In genomic region chr9:123597926-123598556, GRCh38 we compare ENCODE assay signal across 25 cellular contexts.
A peak's percentile ranks its signal among the peaks of the same experiment; 100 is the strongest.
DNase-seq lines count a peak whose midpoint lies in the region; ATAC-seq, FAIRE-seq and TF ChIP-seq lines count a peak whose summit lies in the region.
"Had no signal": no experiment of that assay in that cellular context is flagged by ENCODE, and none has a peak within 500 bp of the region (broad histone marks: within the 10 kb centered on the region; RNA-seq: fewer than 3 reads in every experiment).

No MANE protein-coding gene starts in this region.

- H3K9me1 ChIP-seq in K562 (ENCODE audit: control insufficient read depth, insufficient read depth, low read length) = no peaks in the 10 kb centered on the region

- H3K27ac Mint-ChIP-seq in Caco-2 (ENCODE audit: unreplicated experiment) (no peak overlapping the region), nephron progenitor cell (no peak overlapping the region)
- H3K27ac Mint-ChIP-seq: CD4-positive, alpha-beta memory T cell; GM23338; IgD-negative memory B cell had no signal

- CTCF ChIA-PET in Caco-2 (lab: Charles Lee) = no interaction called here
- CTCF ChIA-PET in K562 (lab: Yijun Ruan, JAX; ENCODE audit: low intra/inter-chr PET ratio) = no interaction called here

- no peak for TF ChIP-seq EP300 in K562 (IDR thresholded peaks at IDR 0.05; ENCODE audit: low read length)

- in situ Hi-C loops in K562 (cut with MboI) = no loop called here

- FAIRE-seq in K562 (lab: Jason Lieb, UNC) = no peak
- FAIRE-seq: G401.6, GM12892, GM18507 had no signal

- no peaks in the 10 kb centered on the region for H3K36me3 ChIP-seq in Caco-2 (ENCODE audit: control insufficient read depth, insufficient read depth, low read length)
- no peaks in the 10 kb centered on the region for H3K36me3 ChIP-seq in K562 (ENCODE audit: control insufficient read depth, insufficient read depth, low read length)

- no peak overlapping the region for H3K4me2 ChIP-seq in K562 (ENCODE audit: insufficient read depth, low read length)
- H3K4me2 ChIP-seq: BLaER1 treated with 17β-estradiol and CSF1 and Interleukin-3, amounts not matched to agents 10 nM and 100 nM; GM23338 had no signal

- peaks cover 11% of the 10 kb centered on the region for H3K4me1 Mint-ChIP-seq in Caco-2 (ENCODE audit: low read depth, unreplicated experiment)
- peaks cover 63% of the 10 kb centered on the region for H3K4me1 Mint-ChIP-seq in nephron progenitor cell
- H3K4me1 Mint-ChIP-seq: CD4-positive, alpha-beta memory T cell; IgD-negative memory B cell had no signal

- no peak overlapping the region for H2AFZ ChIP-seq in K562 (ENCODE audit: low read depth, low read length)
- H2AFZ ChIP-seq: GM23338 had no signal

- TF ChIP-seq POLR2A in K562 (conservative IDR thresholded peaks at IDR 0.05) = no peak

- H3K36me3 Mint-ChIP-seq in Caco-2 (ENCODE audit: insufficient read depth, unreplicated experiment) = peaks cover 20% of the 10 kb centered on the region
- peaks cover 5% of the 10 kb centered on the region for H3K36me3 Mint-ChIP-seq in nephron progenitor cell (ENCODE audit: low read depth)

- WGBS in K562 (ENCODE audit: insufficient coverage, low coverage, missing lambda C conversion rate) = 25% methylated on average over 6 of the region's 6 CpGs

- ATAC-seq in K562 (no peak), HG03378 (IDR thresholded peaks at IDR 0.05; ENCODE audit: unreplicated experiment) (no peak)
- ATAC-seq: GM23338, HCT116, PC-3 had no signal

- H3K9me3 ChIP-seq in Caco-2 = no peaks in the 10 kb centered on the region
- no peaks in the 10 kb centered on the region for H3K9me3 ChIP-seq in K562 (replicated peaks; ENCODE audit: control insufficient read depth, insufficient read depth, low read depth, low read length)
- H3K9me3 ChIP-seq: BLaER1 treated with 17β-estradiol and CSF1 and Interleukin-3, amounts not matched to agents 10 nM and 100 nM had no signal

- H3K27me3 Mint-ChIP-seq in Caco-2 (ENCODE audit: insufficient read depth, unreplicated experiment) (no peaks in the 10 kb centered on the region), nephron progenitor cell (ENCODE audit: low read depth, poor library complexity) (no peaks in the 10 kb centered on the region)
- H3K27me3 Mint-ChIP-seq: CD4-positive, alpha-beta memory T cell; IgD-negative memory B cell had no signal

- TF ChIP-seq RAD21 in K562 (CRISPR knock-in tag; conservative IDR thresholded peaks at IDR 0.05 in 1 of 2, IDR thresholded peaks at IDR 0.05 in 1 of 2) = no peak

- H3K4me3 ChIP-seq in Caco-2 (ENCODE audit: low read depth, low read length) (no peak overlapping the region), K562 (no peak overlapping the region)
- H3K4me3 ChIP-seq: BLaER1 treated with 17β-estradiol and CSF1 and Interleukin-3, amounts not matched to agents 10 nM and 100 nM; GM23338; SK-N-MC had no signal

- BruUV-seq in Caco-2 (replicated peaks; lab: Mats Ljungman, UMichigan) = no TSS peak
- BruUV-seq in K562 (replicated peaks; lab: Mats Ljungman, UMichigan) = no TSS peak

- H3K4me3 Mint-ChIP-seq in Caco-2 (ENCODE audit: unreplicated experiment) (no peak overlapping the region), nephron progenitor cell (peak overlapping the region; percentile 56)
- H3K4me3 Mint-ChIP-seq: CD4-positive, alpha-beta memory T cell; GM23338; IgD-negative memory B cell had no signal

- H3K9ac ChIP-seq in K562 (ENCODE audit: insufficient read depth in 1 of 2, low read depth in 2 of 2, low read length in 2 of 2) = no peak overlapping the region
- H3K9ac ChIP-seq: BLaER1 treated with 17β-estradiol and CSF1 and Interleukin-3, amounts not matched to agents 10 nM and 100 nM had no signal

- POLR2A ChIA-PET in Caco-2 (lab: Charles Lee) = no interaction called here
- POLR2A ChIA-PET in K562 (lab: Yijun Ruan, JAX) = interaction anchor here (1.0 kb wide), 1 partner anchor 80 kb away, joined by 5 read pairs; no protein-coding TSS in a partner anchor

- H3K27ac ChIP-seq in K562 (ENCODE audit: extremely low read depth, low read depth, low read length) = no peak overlapping the region
- H3K27ac ChIP-seq: BLaER1 treated with 17β-estradiol and CSF1 and Interleukin-3, amounts not matched to agents 10 nM and 100 nM; SK-N-MC had no signal

- DNase-seq in Caco-2 = peak; percentile 45 to 46
- DNase-seq in NCI-H146 (lab: John Stamatoyannopoulos, UW) = peak; percentile 26
- no peak for DNase-seq in K562 (ENCODE audit: extremely low read depth in 1 of 4, low spot score in 3 of 4)
- no peak for DNase-seq in nephron progenitor cell
- DNase-seq in SHP77 (lab: John Stamatoyannopoulos, UW) = no peak
- DNase-seq in dermis blood vessel endothelial cell = no peak
- DNase-seq: CD4-positive, alpha-beta memory T cell; DMS153; Kasumi-1; NCI-H1436; NCI-H2029; NCI-H2227 treated with DMSO at 0.1 percent for 48 hours; NCI-H510A treated with DMSO at 0.1 percent for 48 hours; NCI-H748 treated with DMSO at 0.1 percent for 48 hours; PC-3; Right ventricle myocardium superior had no signal

- H3K9me3 Mint-ChIP-seq in Caco-2 (ENCODE audit: unreplicated experiment) (no peaks in the 10 kb centered on the region), nephron progenitor cell (no peaks in the 10 kb centered on the region)
- H3K9me3 Mint-ChIP-seq: CD4-positive, alpha-beta memory T cell; GM23338; IgD-negative memory B cell had no signal

- H3K27me3 ChIP-seq in Caco-2 (replicated peaks; ENCODE audit: control insufficient read depth, insufficient read depth, low read length) = no peaks in the 10 kb centered on the region
- H3K27me3 ChIP-seq in K562 (ENCODE audit: control insufficient read depth in 2 of 2, insufficient read depth in 2 of 2, low read length in 2 of 2) = no peaks in the 10 kb centered on the region
- H3K27me3 ChIP-seq: BLaER1 treated with 17β-estradiol and CSF1 and Interleukin-3, amounts not matched to agents 10 nM and 100 nM had no signal

- H3K4me1 ChIP-seq in Caco-2 (no peaks in the 10 kb centered on the region), K562 (replicated peaks in 1 of 2; ENCODE audit: control insufficient read depth in 2 of 2, insufficient read depth in 2 of 2, low read length in 2 of 2) (no peaks in the 10 kb centered on the region)
- H3K4me1 ChIP-seq: BLaER1 treated with 17β-estradiol and CSF1 and Interleukin-3, amounts not matched to agents 10 nM and 100 nM had no signal

- intact Hi-C loops in Caco-2 (cut with micrococcal nuclease; ENCODE audit: unreplicated experiment) = no loop called here
- intact Hi-C loops in K562 (cut with micrococcal nuclease) = no loop called here

- TF ChIP-seq CTCF in Caco-2 (IDR thresholded peaks at IDR 0.05; ENCODE audit: insufficient read depth in 1 of 2, low read depth in 1 of 2, low read length in 1 of 2, severe bottlenecking in 1 of 2, unreplicated experiment in 1 of 2) = peak in 1 of 2 experiments; percentile 11
- TF ChIP-seq CTCF in K562 (IDR thresholded peaks at IDR 0.05 in 2 of 3, conservative IDR thresholded peaks at IDR 0.05 in 1 of 3; ENCODE audit: insufficient read depth in 2 of 3, low read depth in 1 of 3, low read length in 3 of 3) = no peak
- TF ChIP-seq CTCF in nephron progenitor cell (IDR thresholded peaks at IDR 0.05) = no peak

- no peaks in the 10 kb centered on the region for H3K79me2 ChIP-seq in K562 (ENCODE audit: control insufficient read depth, insufficient read depth, low read length)

- H4K20me1 ChIP-seq in K562 (replicated peaks; ENCODE audit: control insufficient read depth, insufficient read depth, low read length) = no peaks in the 10 kb centered on the region

TF ChIP-seq in K562, 482 proteins besides CTCF, POLR2A, EP300 and RAD21 (continues in another document):
- TF ChIP-seq LEF1 (IDR thresholded peaks at IDR 0.05) (peak; percentile 48; the same call in 1 of the 2 replicates), RREB1 (CRISPR knock-in tag; IDR thresholded peaks at IDR 0.05) (no peak)

Comparison
In these comparisons a context has a peak if more than half of its experiments do, and no peak if none do; other contexts are left out.
1. DNase-seq: peak in Caco-2 (2 of 2) and NCI-H146 (single experiment); none in K562 (0 of 4), nephron progenitor cell (single experiment), SHP77 (0 of 2) and dermis blood vessel endothelial cell (single experiment).